In the genomic region with DNA sequence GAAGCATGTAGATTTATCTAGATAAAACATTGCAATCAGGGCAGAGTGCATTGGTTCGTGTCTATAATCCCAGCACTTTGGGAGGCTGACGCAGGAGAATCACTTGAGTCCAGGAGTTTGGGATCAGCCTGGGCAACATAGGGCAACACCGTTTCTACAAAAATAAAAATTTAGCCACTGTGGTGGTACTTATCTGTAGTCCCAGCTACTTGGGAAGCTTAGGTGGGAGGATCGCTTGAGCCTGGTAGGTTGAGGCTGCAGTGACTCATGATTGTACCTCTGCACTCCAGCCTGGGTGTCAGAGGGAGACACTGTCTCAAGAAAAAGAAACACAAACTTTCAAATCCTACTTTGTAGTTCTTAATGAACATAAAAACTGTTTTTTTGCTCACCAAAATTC, we compare ENCODE assay signal across 1 cellular context.
TF ChIP-seq lines count a peak whose summit lies in the region.

No MANE protein-coding gene starts in this region.

TF ChIP-seq in K562, 482 proteins besides CTCF, POLR2A, EP300 and RAD21 (continued from another document and continues in another):
- TF ChIP-seq, protein P1, sequence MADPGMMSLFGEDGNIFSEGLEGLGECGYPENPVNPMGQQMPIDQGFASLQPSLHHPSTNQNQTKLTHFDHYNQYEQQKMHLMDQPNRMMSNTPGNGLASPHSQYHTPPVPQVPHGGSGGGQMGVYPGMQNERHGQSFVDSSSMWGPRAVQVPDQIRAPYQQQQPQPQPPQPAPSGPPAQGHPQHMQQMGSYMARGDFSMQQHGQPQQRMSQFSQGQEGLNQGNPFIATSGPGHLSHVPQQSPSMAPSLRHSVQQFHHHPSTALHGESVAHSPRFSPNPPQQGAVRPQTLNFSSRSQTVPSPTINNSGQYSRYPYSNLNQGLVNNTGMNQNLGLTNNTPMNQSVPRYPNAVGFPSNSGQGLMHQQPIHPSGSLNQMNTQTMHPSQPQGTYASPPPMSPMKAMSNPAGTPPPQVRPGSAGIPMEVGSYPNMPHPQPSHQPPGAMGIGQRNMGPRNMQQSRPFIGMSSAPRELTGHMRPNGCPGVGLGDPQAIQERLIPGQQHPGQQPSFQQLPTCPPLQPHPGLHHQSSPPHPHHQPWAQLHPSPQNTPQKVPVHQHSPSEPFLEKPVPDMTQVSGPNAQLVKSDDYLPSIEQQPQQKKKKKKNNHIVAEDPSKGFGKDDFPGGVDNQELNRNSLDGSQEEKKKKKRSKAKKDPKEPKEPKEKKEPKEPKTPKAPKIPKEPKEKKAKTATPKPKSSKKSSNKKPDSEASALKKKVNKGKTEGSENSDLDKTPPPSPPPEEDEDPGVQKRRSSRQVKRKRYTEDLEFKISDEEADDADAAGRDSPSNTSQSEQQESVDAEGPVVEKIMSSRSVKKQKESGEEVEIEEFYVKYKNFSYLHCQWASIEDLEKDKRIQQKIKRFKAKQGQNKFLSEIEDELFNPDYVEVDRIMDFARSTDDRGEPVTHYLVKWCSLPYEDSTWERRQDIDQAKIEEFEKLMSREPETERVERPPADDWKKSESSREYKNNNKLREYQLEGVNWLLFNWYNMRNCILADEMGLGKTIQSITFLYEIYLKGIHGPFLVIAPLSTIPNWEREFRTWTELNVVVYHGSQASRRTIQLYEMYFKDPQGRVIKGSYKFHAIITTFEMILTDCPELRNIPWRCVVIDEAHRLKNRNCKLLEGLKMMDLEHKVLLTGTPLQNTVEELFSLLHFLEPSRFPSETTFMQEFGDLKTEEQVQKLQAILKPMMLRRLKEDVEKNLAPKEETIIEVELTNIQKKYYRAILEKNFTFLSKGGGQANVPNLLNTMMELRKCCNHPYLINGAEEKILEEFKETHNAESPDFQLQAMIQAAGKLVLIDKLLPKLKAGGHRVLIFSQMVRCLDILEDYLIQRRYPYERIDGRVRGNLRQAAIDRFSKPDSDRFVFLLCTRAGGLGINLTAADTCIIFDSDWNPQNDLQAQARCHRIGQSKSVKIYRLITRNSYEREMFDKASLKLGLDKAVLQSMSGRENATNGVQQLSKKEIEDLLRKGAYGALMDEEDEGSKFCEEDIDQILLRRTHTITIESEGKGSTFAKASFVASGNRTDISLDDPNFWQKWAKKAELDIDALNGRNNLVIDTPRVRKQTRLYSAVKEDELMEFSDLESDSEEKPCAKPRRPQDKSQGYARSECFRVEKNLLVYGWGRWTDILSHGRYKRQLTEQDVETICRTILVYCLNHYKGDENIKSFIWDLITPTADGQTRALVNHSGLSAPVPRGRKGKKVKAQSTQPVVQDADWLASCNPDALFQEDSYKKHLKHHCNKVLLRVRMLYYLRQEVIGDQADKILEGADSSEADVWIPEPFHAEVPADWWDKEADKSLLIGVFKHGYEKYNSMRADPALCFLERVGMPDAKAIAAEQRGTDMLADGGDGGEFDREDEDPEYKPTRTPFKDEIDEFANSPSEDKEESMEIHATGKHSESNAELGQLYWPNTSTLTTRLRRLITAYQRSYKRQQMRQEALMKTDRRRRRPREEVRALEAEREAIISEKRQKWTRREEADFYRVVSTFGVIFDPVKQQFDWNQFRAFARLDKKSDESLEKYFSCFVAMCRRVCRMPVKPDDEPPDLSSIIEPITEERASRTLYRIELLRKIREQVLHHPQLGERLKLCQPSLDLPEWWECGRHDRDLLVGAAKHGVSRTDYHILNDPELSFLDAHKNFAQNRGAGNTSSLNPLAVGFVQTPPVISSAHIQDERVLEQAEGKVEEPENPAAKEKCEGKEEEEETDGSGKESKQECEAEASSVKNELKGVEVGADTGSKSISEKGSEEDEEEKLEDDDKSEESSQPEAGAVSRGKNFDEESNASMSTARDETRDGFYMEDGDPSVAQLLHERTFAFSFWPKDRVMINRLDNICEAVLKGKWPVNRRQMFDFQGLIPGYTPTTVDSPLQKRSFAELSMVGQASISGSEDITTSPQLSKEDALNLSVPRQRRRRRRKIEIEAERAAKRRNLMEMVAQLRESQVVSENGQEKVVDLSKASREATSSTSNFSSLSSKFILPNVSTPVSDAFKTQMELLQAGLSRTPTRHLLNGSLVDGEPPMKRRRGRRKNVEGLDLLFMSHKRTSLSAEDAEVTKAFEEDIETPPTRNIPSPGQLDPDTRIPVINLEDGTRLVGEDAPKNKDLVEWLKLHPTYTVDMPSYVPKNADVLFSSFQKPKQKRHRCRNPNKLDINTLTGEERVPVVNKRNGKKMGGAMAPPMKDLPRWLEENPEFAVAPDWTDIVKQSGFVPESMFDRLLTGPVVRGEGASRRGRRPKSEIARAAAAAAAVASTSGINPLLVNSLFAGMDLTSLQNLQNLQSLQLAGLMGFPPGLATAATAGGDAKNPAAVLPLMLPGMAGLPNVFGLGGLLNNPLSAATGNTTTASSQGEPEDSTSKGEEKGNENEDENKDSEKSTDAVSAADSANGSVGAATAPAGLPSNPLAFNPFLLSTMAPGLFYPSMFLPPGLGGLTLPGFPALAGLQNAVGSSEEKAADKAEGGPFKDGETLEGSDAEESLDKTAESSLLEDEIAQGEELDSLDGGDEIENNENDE (IDR thresholded peaks at IDR 0.05; ENCODE audit: low read depth, low read length), result no peak
- no peak for TF ChIP-seq ZKSCAN3 (CRISPR knock-in tag; IDR thresholded peaks at IDR 0.05)
- TF ChIP-seq ARHGAP35 (IDR thresholded peaks at IDR 0.05; ENCODE audit: partially characterized antibody), result no peak
- no peak for TF ChIP-seq TEAD1 (CRISPR knock-in tag; IDR thresholded peaks at IDR 0.05)
- no peak for TF ChIP-seq ZNF583 (CRISPR knock-in tag; IDR thresholded peaks at IDR 0.05)
- TF ChIP-seq, protein P2, sequence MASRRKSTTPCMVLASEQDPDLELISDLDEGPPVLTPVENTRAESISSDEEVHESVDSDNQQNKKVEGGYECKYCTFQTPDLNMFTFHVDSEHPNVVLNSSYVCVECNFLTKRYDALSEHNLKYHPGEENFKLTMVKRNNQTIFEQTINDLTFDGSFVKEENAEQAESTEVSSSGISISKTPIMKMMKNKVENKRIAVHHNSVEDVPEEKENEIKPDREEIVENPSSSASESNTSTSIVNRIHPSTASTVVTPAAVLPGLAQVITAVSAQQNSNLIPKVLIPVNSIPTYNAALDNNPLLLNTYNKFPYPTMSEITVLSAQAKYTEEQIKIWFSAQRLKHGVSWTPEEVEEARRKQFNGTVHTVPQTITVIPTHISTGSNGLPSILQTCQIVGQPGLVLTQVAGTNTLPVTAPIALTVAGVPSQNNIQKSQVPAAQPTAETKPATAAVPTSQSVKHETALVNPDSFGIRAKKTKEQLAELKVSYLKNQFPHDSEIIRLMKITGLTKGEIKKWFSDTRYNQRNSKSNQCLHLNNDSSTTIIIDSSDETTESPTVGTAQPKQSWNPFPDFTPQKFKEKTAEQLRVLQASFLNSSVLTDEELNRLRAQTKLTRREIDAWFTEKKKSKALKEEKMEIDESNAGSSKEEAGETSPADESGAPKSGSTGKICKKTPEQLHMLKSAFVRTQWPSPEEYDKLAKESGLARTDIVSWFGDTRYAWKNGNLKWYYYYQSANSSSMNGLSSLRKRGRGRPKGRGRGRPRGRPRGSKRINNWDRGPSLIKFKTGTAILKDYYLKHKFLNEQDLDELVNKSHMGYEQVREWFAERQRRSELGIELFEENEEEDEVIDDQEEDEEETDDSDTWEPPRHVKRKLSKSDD (conservative IDR thresholded peaks at IDR 0.05; ENCODE audit: low read length), result no peak
- peak; percentile 29; the same call in 1 of the 2 replicates for TF ChIP-seq GATA2 (CRISPR knock-in tag; IDR thresholded peaks at IDR 0.05)
- TF ChIP-seq CBX3 (IDR thresholded peaks at IDR 0.05; ENCODE audit: borderline replicate concordance in 1 of 2, low read length in 2 of 2), result peak in 1 of 2 experiments; percentile 62; a peak in 1 of 3 replicates
- TF ChIP-seq ZC3H8 (IDR thresholded peaks at IDR 0.05), result no peak
- no peak for TF ChIP-seq XRCC5 (IDR thresholded peaks at IDR 0.05; ENCODE audit: low read depth, low read length)
- no peak for TF ChIP-seq MYBL2 (IDR thresholded peaks at IDR 0.05; ENCODE audit: low read depth)
- no peak for TF ChIP-seq MYBL2 (CRISPR knock-in tag; IDR thresholded peaks at IDR 0.05; ENCODE audit: borderline replicate concordance)
- TF ChIP-seq, protein P3, sequence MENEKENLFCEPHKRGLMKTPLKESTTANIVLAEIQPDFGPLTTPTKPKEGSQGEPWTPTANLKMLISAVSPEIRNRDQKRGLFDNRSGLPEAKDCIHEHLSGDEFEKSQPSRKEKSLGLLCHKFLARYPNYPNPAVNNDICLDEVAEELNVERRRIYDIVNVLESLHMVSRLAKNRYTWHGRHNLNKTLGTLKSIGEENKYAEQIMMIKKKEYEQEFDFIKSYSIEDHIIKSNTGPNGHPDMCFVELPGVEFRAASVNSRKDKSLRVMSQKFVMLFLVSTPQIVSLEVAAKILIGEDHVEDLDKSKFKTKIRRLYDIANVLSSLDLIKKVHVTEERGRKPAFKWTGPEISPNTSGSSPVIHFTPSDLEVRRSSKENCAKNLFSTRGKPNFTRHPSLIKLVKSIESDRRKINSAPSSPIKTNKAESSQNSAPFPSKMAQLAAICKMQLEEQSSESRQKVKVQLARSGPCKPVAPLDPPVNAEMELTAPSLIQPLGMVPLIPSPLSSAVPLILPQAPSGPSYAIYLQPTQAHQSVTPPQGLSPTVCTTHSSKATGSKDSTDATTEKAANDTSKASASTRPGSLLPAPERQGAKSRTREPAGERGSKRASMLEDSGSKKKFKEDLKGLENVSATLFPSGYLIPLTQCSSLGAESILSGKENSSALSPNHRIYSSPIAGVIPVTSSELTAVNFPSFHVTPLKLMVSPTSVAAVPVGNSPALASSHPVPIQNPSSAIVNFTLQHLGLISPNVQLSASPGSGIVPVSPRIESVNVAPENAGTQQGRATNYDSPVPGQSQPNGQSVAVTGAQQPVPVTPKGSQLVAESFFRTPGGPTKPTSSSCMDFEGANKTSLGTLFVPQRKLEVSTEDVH (IDR thresholded peaks at IDR 0.05; ENCODE audit: low read depth, partially characterized antibody), result no peak
- TF ChIP-seq ZEB2 (IDR thresholded peaks at IDR 0.05), result no peak
- TF ChIP-seq PRPF4 (IDR thresholded peaks at IDR 0.05; ENCODE audit: insufficient read depth, low read depth, low read length, poor library complexity, severe bottlenecking), result no peak
- no peak for TF ChIP-seq ZNF324 (CRISPR knock-in tag; IDR thresholded peaks at IDR 0.05)
- TF ChIP-seq FUS (optimal IDR thresholded peaks at IDR 0.05; ENCODE audit: low read depth, low read length), result no peak
- no peak for TF ChIP-seq MEF2D (tag; conservative IDR thresholded peaks at IDR 0.05; ENCODE audit: low read depth)
- peak; percentile 62 for TF ChIP-seq NFE2 (IDR thresholded peaks at IDR 0.05; ENCODE audit: low read depth)
- no peak for TF ChIP-seq HDAC1 (IDR thresholded peaks at IDR 0.05)
- no peak for TF ChIP-seq BRF1 (IDR thresholded peaks at IDR 0.05; ENCODE audit: borderline replicate concordance, extremely low read depth, insufficient read length)
- no peak for TF ChIP-seq HOXB6 (CRISPR knock-in tag; IDR thresholded peaks at IDR 0.05; ENCODE audit: borderline replicate concordance)
- TF ChIP-seq, protein P4, sequence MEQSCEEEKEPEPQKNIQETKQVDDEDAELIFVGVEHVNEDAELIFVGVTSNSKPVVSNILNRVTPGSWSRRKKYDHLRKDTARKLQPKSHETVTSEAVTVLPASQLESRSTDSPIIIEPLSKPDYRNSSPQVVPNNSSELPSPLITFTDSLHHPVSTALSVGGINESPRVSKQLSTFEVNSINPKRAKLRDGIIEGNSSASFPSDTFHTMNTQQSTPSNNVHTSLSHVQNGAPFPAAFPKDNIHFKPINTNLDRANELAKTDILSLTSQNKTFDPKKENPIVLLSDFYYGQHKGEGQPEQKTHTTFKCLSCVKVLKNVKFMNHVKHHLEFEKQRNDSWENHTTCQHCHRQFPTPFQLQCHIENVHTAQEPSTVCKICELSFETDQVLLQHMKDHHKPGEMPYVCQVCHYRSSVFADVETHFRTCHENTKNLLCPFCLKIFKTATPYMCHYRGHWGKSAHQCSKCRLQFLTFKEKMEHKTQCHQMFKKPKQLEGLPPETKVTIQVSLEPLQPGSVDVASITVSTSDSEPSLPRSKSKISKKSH (CRISPR knock-in tag; IDR thresholded peaks at IDR 0.05), result no peak
- TF ChIP-seq, protein P5, sequence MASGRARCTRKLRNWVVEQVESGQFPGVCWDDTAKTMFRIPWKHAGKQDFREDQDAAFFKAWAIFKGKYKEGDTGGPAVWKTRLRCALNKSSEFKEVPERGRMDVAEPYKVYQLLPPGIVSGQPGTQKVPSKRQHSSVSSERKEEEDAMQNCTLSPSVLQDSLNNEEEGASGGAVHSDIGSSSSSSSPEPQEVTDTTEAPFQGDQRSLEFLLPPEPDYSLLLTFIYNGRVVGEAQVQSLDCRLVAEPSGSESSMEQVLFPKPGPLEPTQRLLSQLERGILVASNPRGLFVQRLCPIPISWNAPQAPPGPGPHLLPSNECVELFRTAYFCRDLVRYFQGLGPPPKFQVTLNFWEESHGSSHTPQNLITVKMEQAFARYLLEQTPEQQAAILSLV (tag; IDR thresholded peaks at IDR 0.05), result no peak
- TF ChIP-seq EGR1 (conservative IDR thresholded peaks at IDR 0.05), result peak; percentile 65
- TF ChIP-seq NFATC3 (IDR thresholded peaks at IDR 0.05), result no peak
- no peak for TF ChIP-seq ELF2 (CRISPR knock-in tag; IDR thresholded peaks at IDR 0.05)
- peak; percentile 95 for TF ChIP-seq DPF2 (IDR thresholded peaks at IDR 0.05)
- TF ChIP-seq DMBX1 (CRISPR knock-in tag; IDR thresholded peaks at IDR 0.05; ENCODE audit: borderline replicate concordance), result no peak
- no peak for TF ChIP-seq PHF20 (IDR thresholded peaks at IDR 0.05; ENCODE audit: partially characterized antibody)
- TF ChIP-seq KDM1A (IDR thresholded peaks at IDR 0.05), result peak in 1 of 2 experiments; percentile 52; a peak in 1 of 4 replicates
- no peak for TF ChIP-seq ZNF696 (CRISPR knock-in tag; conservative IDR thresholded peaks at IDR 0.05)
- no peak for TF ChIP-seq ZNF311 (CRISPR knock-in tag; IDR thresholded peaks at IDR 0.05)
- TF ChIP-seq KLF1 (tag; IDR thresholded peaks at IDR 0.05), result no peak
- TF ChIP-seq, protein P6, sequence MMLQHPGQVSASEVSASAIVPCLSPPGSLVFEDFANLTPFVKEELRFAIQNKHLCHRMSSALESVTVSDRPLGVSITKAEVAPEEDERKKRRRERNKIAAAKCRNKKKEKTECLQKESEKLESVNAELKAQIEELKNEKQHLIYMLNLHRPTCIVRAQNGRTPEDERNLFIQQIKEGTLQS (IDR thresholded peaks at IDR 0.05), result peak; percentile 78
- TF ChIP-seq, protein P6 (CRISPR knock-in tag; conservative IDR thresholded peaks at IDR 0.05), result no peak
- peak; percentile 63 for TF ChIP-seq CBFA2T2 (conservative IDR thresholded peaks at IDR 0.05)
- TF ChIP-seq TRIM24 (IDR thresholded peaks at IDR 0.05), result no peak
- TF ChIP-seq, protein P7, sequence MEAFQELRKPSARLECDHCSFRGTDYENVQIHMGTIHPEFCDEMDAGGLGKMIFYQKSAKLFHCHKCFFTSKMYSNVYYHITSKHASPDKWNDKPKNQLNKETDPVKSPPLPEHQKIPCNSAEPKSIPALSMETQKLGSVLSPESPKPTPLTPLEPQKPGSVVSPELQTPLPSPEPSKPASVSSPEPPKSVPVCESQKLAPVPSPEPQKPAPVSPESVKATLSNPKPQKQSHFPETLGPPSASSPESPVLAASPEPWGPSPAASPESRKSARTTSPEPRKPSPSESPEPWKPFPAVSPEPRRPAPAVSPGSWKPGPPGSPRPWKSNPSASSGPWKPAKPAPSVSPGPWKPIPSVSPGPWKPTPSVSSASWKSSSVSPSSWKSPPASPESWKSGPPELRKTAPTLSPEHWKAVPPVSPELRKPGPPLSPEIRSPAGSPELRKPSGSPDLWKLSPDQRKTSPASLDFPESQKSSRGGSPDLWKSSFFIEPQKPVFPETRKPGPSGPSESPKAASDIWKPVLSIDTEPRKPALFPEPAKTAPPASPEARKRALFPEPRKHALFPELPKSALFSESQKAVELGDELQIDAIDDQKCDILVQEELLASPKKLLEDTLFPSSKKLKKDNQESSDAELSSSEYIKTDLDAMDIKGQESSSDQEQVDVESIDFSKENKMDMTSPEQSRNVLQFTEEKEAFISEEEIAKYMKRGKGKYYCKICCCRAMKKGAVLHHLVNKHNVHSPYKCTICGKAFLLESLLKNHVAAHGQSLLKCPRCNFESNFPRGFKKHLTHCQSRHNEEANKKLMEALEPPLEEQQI (IDR thresholded peaks at IDR 0.05), result no peak
